Comparison of ENCODE assay signal across 1 cellular context in the genomic region with DNA sequence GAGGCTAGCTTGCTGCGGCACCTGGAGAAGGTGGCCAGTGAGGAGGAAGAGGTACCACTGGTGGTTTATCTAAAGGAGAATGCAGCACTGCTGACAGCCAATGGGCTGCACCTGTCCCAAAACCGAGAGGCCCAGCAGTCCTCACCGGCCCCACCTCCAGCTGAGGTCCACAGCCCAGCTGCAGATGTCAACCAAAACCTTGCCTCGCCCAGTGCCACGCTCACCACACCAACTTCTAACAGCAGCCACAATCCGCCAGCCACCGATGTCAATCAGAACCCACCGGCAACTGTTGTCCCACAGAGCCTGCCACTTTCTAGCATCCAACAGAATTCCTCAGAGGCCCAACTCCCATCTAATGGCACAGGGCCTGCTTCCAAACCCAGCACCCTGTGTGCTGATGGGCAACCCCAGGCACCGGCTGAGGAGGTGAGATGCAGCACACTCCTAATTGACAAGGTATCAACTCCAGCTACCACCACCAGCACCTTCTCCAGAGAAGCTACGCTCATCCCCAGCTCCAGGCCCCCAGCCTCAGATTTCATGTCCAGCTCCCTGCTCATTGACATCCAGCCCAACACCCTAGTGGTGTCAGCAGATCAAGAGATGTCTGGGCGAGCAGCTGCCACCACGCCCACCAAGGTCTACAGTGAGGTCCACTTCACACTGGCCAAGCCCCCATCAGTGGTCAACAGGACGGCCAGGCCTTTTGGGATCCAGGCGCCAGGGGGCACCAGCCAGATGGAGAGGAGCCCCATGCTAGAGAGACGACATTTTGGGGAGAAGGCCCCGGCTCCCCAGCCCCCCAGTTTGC.
TF ChIP-seq lines count a peak whose summit lies in the region.

No MANE protein-coding gene starts in this region.

TF ChIP-seq in GM12878, 131 proteins besides CTCF, POLR2A, EP300 and RAD21:
- TF ChIP-seq MEF2A (IDR thresholded peaks at IDR 0.05; ENCODE audit: insufficient read depth, low read depth, low read length) (no peak), IRF4 (IDR thresholded peaks at IDR 0.05; ENCODE audit: low read depth, low read length) (no peak), ZNF217 (IDR thresholded peaks at IDR 0.05) (no peak), NBN (IDR thresholded peaks at IDR 0.05) (no peak), NRF1 (conservative IDR thresholded peaks at IDR 0.05; ENCODE audit: low read depth, low read length) (no peak), CUX1 (IDR thresholded peaks at IDR 0.05; ENCODE audit: insufficient replicate concordance, low read depth, low read length) (no peak), DPF2 (IDR thresholded peaks at IDR 0.05) (no peak), POU2F2 (IDR thresholded peaks at IDR 0.05; ENCODE audit: borderline replicate concordance, low read depth, low read length) (no peak), STAT3 (IDR thresholded peaks at IDR 0.05; ENCODE audit: low read depth, low read length) (no peak), PAX5 (IDR thresholded peaks at IDR 0.05; ENCODE audit: borderline replicate concordance, low read depth, low read length) (no peak), PRDM15 (CRISPR knock-in tag; IDR thresholded peaks at IDR 0.05) (no peak), MXI1 (IDR thresholded peaks at IDR 0.05; ENCODE audit: low read depth, low read length) (no peak), ELK1 (IDR thresholded peaks at IDR 0.05; ENCODE audit: low read depth, low read length) (no peak), ZNF24 (IDR thresholded peaks at IDR 0.05) (no peak), ZBTB11 (CRISPR knock-in tag; IDR thresholded peaks at IDR 0.05) (no peak), ESRRA (IDR thresholded peaks at IDR 0.05; ENCODE audit: low read length) (no peak), RCOR1 (conservative IDR thresholded peaks at IDR 0.05; ENCODE audit: low read depth, low read length) (no peak), KDM1A (IDR thresholded peaks at IDR 0.05; ENCODE audit: borderline replicate concordance) (no peak)
- TF ChIP-seq, protein P1, sequence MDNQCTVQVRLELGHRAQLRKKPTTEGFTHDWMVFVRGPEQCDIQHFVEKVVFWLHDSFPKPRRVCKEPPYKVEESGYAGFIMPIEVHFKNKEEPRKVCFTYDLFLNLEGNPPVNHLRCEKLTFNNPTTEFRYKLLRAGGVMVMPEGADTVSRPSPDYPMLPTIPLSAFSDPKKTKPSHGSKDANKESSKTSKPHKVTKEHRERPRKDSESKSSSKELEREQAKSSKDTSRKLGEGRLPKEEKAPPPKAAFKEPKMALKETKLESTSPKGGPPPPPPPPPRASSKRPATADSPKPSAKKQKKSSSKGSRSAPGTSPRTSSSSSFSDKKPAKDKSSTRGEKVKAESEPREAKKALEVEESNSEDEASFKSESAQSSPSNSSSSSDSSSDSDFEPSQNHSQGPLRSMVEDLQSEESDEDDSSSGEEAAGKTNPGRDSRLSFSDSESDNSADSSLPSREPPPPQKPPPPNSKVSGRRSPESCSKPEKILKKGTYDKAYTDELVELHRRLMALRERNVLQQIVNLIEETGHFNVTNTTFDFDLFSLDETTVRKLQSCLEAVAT (IDR thresholded peaks at IDR 0.05): no peak
TF ChIP-seq in GM12878: peak in this region for 0.
